8 cellular contexts compared by ENCODE assay signal in genomic region chr4:104451573-104451972, GRCh38. TPM values are rescaled to one million over a fixed set of nuclear protein-coding genes. Genes with fewer than 3 reads are reported as not detected.
DNase-seq lines count a peak whose midpoint lies in the region; ATAC-seq and TF ChIP-seq lines count a peak whose summit lies in the region.

No MANE protein-coding gene starts in this region.

- no peak overlapping the region for H3K4me2 ChIP-seq in parathyroid adenoma (ENCODE audit: low read length)

- H3K4me3 ChIP-seq in astrocyte of the spinal cord (ENCODE audit: low read depth, low read length) (no peak overlapping the region), parathyroid adenoma (ENCODE audit: low read depth, low read length) (no peak overlapping the region), lower lobe of right lung (no peak overlapping the region)

- H3K36me3 ChIP-seq in parathyroid adenoma (ENCODE audit: control insufficient read depth, insufficient read depth, low read length), result no peaks in the 10 kb centered on the region
- no peaks in the 10 kb centered on the region for H3K36me3 ChIP-seq in lower lobe of right lung

- no peaks in the 10 kb centered on the region for H3K79me2 ChIP-seq in parathyroid adenoma

- ATAC-seq in GM19025 (IDR thresholded peaks at IDR 0.05; ENCODE audit: low read depth, unreplicated experiment) (peak; percentile 57), HG03354 (IDR thresholded peaks at IDR 0.05; ENCODE audit: poor library complexity, severe bottlenecking, unreplicated experiment) (peak; percentile 76), lower lobe of right lung (no peak)

- peak; percentile 59 for TF ChIP-seq CTCF in astrocyte of the spinal cord (IDR thresholded peaks at IDR 0.05; ENCODE audit: low read depth, low read length)
- TF ChIP-seq CTCF in parathyroid adenoma (IDR thresholded peaks at IDR 0.05), result no peak
- no peak for TF ChIP-seq CTCF in lower lobe of right lung (IDR thresholded peaks at IDR 0.05)

- H3K9ac ChIP-seq in parathyroid adenoma, result no peak overlapping the region

- in situ Hi-C loops in astrocyte of the spinal cord (cut with HindIII; ENCODE audit: low sequenced_read_pairs), result no loop called here

- DNase-seq in astrocyte of the spinal cord (ENCODE audit: low read depth, low spot score), result peak; percentile 34
- no peak for DNase-seq in LoVo (ENCODE audit: low spot score)
- DNase-seq in mesenteric fat pad (ENCODE audit: low spot score), result no peak
- no peak for DNase-seq in lower lobe of right lung
- no peak for DNase-seq in activated CD4-positive, alpha-beta T cell treated with anti-CD3 and anti-CD28 coated beads for 48 hours

- intact Hi-C loops in lower lobe of right lung (cut with DNase I), result no loop called here

- H3K27me3 ChIP-seq in parathyroid adenoma (ENCODE audit: control insufficient read depth, insufficient read depth, low read length), result no peaks in the 10 kb centered on the region
- H3K27me3 ChIP-seq in lower lobe of right lung (ENCODE audit: low read depth), result no peaks in the 10 kb centered on the region

- no peaks in the 10 kb centered on the region for H3K9me3 ChIP-seq in parathyroid adenoma (ENCODE audit: control insufficient read depth, low read length)
- H3K9me3 ChIP-seq in lower lobe of right lung, result no peaks in the 10 kb centered on the region

- H3K27ac ChIP-seq in parathyroid adenoma (no peak overlapping the region), lower lobe of right lung (no peak overlapping the region)

- peak overlapping the region; percentile 70 for H2AFZ ChIP-seq in parathyroid adenoma

- H3K4me1 ChIP-seq in parathyroid adenoma (peaks cover 4% of the 10 kb centered on the region), lower lobe of right lung (no peaks in the 10 kb centered on the region)

RNA-seq across cellular contexts. Expression of gene CXXC4, which starts 43.1 kb away (rescaled TPM):
- 1.1 TPM for total RNA-seq in mesenteric fat pad
- 1.9 TPM for total RNA-seq in lower lobe of right lung

Comparison
In these comparisons a context has a peak if more than half of its experiments do, and no peak if none do; other contexts are left out.
1. ATAC-seq: peak in GM19025 (single experiment) and HG03354 (single experiment); none in lower lobe of right lung (0 of 2).